ENCODE assay signal across 14 cellular contexts in the genomic region with DNA sequence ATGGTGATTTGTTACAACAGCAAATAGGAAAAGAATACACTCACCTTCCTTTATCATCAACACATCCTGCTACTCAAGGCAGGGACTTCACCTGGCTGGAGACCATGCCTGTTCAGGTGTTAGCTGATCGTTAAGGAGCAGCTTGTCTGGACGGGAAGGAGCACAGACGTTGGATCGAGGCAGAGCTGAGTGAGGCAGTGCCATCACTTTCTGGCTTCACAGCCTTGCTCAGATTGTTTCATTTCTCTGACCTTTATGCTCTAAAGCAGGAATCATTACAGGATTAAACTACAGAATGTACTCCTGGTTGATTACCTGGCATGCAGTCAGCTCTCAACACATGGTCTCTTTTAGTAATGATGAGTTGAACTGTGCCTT.
DNase-seq lines count a peak whose midpoint lies in the region; ATAC-seq and TF ChIP-seq lines count a peak whose summit lies in the region.
"Had no signal": no experiment of that assay in that cellular context is flagged by ENCODE, and none has a peak within 500 bp of the region (broad histone marks: within the 10 kb centered on the region; RNA-seq: fewer than 3 reads in every experiment).

No MANE protein-coding gene starts in this region.

- WGBS in thymus, result 88% methylated on average over 4 of the region's 4 CpGs

- H3K79me2 ChIP-seq in PC-9 (ENCODE audit: low read depth), result no peaks in the 10 kb centered on the region

- POLR2A ChIA-PET in PC-9 (lab: Charles Lee; ENCODE audit: unreplicated experiment), result interaction anchor here (0.5 to 0.6 kb wide), 2 partner anchors 19 to 415 kb away, joined by 3 read pairs; no protein-coding TSS in a partner anchor

- H3K36me3 ChIP-seq in PC-9 (ENCODE audit: low read depth) (no peaks in the 10 kb centered on the region), lower lobe of right lung (no peaks in the 10 kb centered on the region), thymus (ENCODE audit: control insufficient read depth, insufficient read depth) (no peaks in the 10 kb centered on the region)

- no peaks in the 10 kb centered on the region; the same call in 1 of the 2 replicates for H3F3A ChIP-seq in PC-9 (ENCODE audit: insufficient read depth, low read depth)

- H3K9me3 ChIP-seq in PC-9 (ENCODE audit: insufficient read depth, low read depth) (no peaks in the 10 kb centered on the region), lower lobe of right lung (no peaks in the 10 kb centered on the region), thymus (ENCODE audit: control insufficient read depth) (no peaks in the 10 kb centered on the region)

- no peak for DNase-seq in PC-9
- DNase-seq in cerebellar cortex (ENCODE audit: low spot score), result peak; percentile 2
- no peak for DNase-seq in lower lobe of right lung
- no peak for DNase-seq in NCI-H2227 treated with DMSO at 0.1 percent for 48 hours (lab: John Stamatoyannopoulos, UW)
- DNase-seq in endothelial cell (ENCODE audit: low spot score), result no peak
- DNase-seq: activated CD4-positive, alpha-beta T cell treated with anti-CD3 and anti-CD28 coated beads for 48 hours; activated T-cell treated with anti-CD3 and anti-CD28 coated beads, Interleukin-2, amount 50 U/mL, for 48 hours; CD8-positive, alpha-beta T cell; Karpas-422; NCI-H2029; T-helper 1 cell had no signal

- peaks cover 8% of the 10 kb centered on the region for H3K9me3 Mint-ChIP-seq in endothelial cell (ENCODE audit: unreplicated experiment)
- H3K9me3 Mint-ChIP-seq: CD8-positive, alpha-beta T cell had no signal

- ATAC-seq in lower lobe of right lung (peak in 1 of 2 donors; percentile 11), HG03045 (IDR thresholded peaks at IDR 0.05; ENCODE audit: unreplicated experiment) (no peak)
- ATAC-seq: CD8-positive, alpha-beta T cell had no signal

- BruUV-seq in PC-9 (replicated peaks; lab: Mats Ljungman, UMichigan), result no TSS peak

- intact Hi-C loops in PC-9 (cut with micrococcal nuclease; ENCODE audit: unreplicated experiment) (no loop called here), lower lobe of right lung (cut with DNase I) (no loop called here)

- TF ChIP-seq CTCF in PC-9 (conservative IDR thresholded peaks at IDR 0.05) (no peak), lower lobe of right lung (IDR thresholded peaks at IDR 0.05) (no peak), endothelial cell (IDR thresholded peaks at IDR 0.05; ENCODE audit: unreplicated experiment) (no peak)

- H3K27me3 ChIP-seq in PC-9 (ENCODE audit: insufficient read depth, low read depth), result no peaks in the 10 kb centered on the region
- no peaks in the 10 kb centered on the region for H3K27me3 ChIP-seq in lower lobe of right lung (ENCODE audit: low read depth)
- no peaks in the 10 kb centered on the region for H3K27me3 ChIP-seq in thymus (ENCODE audit: control insufficient read depth, insufficient read depth)

- peaks cover 1% of the 10 kb centered on the region for H3K27me3 Mint-ChIP-seq in endothelial cell (ENCODE audit: unreplicated experiment)

- peak overlapping the region; percentile 34; the same call in 1 of the 2 replicates for H3K27ac ChIP-seq in PC-9
- peak overlapping the region; percentile 71 for H3K27ac ChIP-seq in lower lobe of right lung
- peak overlapping the region; percentile 1 for H3K27ac ChIP-seq in thymus (ENCODE audit: low read depth)

- H2AFZ ChIP-seq in PC-9, result no peak overlapping the region

- CTCF ChIA-PET in PC-9 (lab: Charles Lee), result interaction anchor here (1.1 kb wide), 1 partner anchor 62 kb away, joined by 3 read pairs; no protein-coding TSS in a partner anchor

- H4K20me1 ChIP-seq in PC-9 (ENCODE audit: insufficient read depth), result no peaks in the 10 kb centered on the region

- no peaks in the 10 kb centered on the region for H3K36me3 Mint-ChIP-seq in endothelial cell (ENCODE audit: low read depth, unreplicated experiment)
- H3K36me3 Mint-ChIP-seq: CD8-positive, alpha-beta T cell had no signal

- no peak overlapping the region for H3K27ac Mint-ChIP-seq in endothelial cell (ENCODE audit: unreplicated experiment)
- H3K27ac Mint-ChIP-seq: CD8-positive, alpha-beta T cell; stimulated activated naive CD8-positive, alpha-beta T cell treated with anti-CD3 and anti-CD28 coated beads, Interleukin-15, Interleukin-2, amounts not matched to agents 100 ng/mL and 50 ng/mL, for 24 hours had no signal

- H3K4me1 Mint-ChIP-seq in endothelial cell (ENCODE audit: unreplicated experiment), result peaks cover 7% of the 10 kb centered on the region

- H3K9me2 ChIP-seq in PC-9 (ENCODE audit: insufficient read depth), result no peaks in the 10 kb centered on the region

- peaks cover 10% of the 10 kb centered on the region for H3K4me1 ChIP-seq in PC-9 (replicated peaks; ENCODE audit: insufficient read depth)
- H3K4me1 ChIP-seq in lower lobe of right lung, result peaks cover 18% of the 10 kb centered on the region
- H3K4me1 ChIP-seq in thymus (ENCODE audit: control insufficient read depth, insufficient read depth, low read length), result no peaks in the 10 kb centered on the region

- no peak overlapping the region for H3K4me3 Mint-ChIP-seq in endothelial cell (ENCODE audit: unreplicated experiment)
- H3K4me3 Mint-ChIP-seq: CD8-positive, alpha-beta T cell; stimulated activated naive CD8-positive, alpha-beta T cell treated with anti-CD3 and anti-CD28 coated beads, Interleukin-15, Interleukin-2, amounts not matched to agents 100 ng/mL and 50 ng/mL, for 24 hours had no signal

- H3K4me3 ChIP-seq in PC-9, result no peak overlapping the region
- no peak overlapping the region for H3K4me3 ChIP-seq in lower lobe of right lung
- no peak overlapping the region for H3K4me3 ChIP-seq in thymus (ENCODE audit: low read length)

- peak overlapping the region; percentile 27 for H3K4me2 ChIP-seq in PC-9

Comparison
In these comparisons a context has a peak if more than half of its experiments do, and no peak if none do; other contexts are left out.
1. H3K27ac ChIP-seq: peak in every context shown above with its lines; median percentile 71 in lower lobe of right lung; 34 in PC-9; 1 in thymus.